Comparison of ENCODE assay signal across 8 cellular contexts in the genomic region with DNA sequence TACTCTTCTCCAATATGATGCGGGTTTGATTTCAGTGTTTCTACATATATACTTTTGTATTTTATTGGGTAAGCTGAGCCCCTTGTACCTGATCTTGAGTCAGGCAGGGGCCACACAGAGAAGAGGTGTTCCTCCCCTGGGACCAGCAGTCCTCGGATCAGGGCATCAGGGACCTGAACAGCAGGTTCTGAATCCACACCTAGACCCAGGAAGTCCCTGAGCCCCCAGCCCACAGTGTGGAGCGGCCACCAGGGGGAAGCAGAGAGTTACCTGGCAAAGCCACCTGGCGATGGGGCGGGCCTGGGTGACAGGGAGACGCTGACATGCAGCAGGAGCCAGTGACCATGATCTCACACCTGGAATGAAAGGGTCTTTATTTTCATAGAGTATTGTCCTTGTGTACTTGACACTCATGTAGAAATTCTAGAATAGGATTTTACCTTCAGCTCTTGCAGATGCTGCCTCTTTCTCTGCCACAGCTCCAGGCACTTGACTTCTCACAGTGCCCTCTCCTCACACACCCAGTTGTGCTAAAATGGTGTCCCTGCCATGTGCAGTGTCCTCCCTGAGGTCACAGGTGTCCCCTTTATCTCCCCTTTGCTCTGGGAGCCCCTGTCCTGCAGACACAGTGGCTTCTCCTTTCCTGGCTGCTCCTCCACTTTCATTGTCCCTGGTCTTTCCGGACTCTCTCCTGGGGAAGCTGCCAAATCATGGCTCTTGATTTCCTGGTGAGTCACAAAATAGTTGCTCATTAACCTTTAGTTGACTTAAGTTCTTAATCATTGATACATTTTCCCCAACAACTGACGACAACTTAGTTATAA. TPM values are rescaled to one million over a fixed set of nuclear protein-coding genes. Genes with fewer than 3 reads are reported as not detected.
DNase-seq lines count a peak whose midpoint lies in the region; ATAC-seq and TF ChIP-seq lines count a peak whose summit lies in the region.

No MANE protein-coding gene starts in this region.

- intact Hi-C loops in ovary (cut with DNase I) (loop anchor here in 1 of 4 donors (10.0 kb wide), 1 partner anchor 262 kb away; no protein-coding TSS in a partner anchor), uterus (cut with DNase I; ENCODE audit: low total_unique reads) (no loop called here)

- H3K36me3 ChIP-seq in GM06990 (ENCODE audit: control insufficient read depth, insufficient read depth, low read length) (no peaks in the 10 kb centered on the region), ovary (no peaks in the 10 kb centered on the region), uterus (no peaks in the 10 kb centered on the region)

- H3K27ac ChIP-seq in ovary: no peak overlapping the region
- no peak overlapping the region for H3K27ac ChIP-seq in uterus

- ATAC-seq in GM18517 (IDR thresholded peaks at IDR 0.05; ENCODE audit: unreplicated experiment) (no peak), GM21529 (IDR thresholded peaks at IDR 0.05; ENCODE audit: unreplicated experiment) (no peak)

- DNase-seq in GM06990 (ENCODE audit: extremely low read depth, insufficient read length) (peak; percentile 22), NCI-H2029 (lab: John Stamatoyannopoulos, UW) (peak; percentile 79), ovary (peak; percentile 29 to 65 (median 52)), uterus (no peak)
- DNase-seq in activated CD4-positive, alpha-beta T cell treated with anti-CD3 and anti-CD28 coated beads, Interleukin-2, amount 50 U/mL, for 4 hours: peak; percentile 60 to 65
- DNase-seq in effector CD8-positive, alpha-beta T cell (lab: John Stamatoyannopoulos, UW): peak; percentile 42

- H3K9me3 ChIP-seq in ovary: no peaks in the 10 kb centered on the region
- no peaks in the 10 kb centered on the region for H3K9me3 ChIP-seq in uterus

- TF ChIP-seq POLR2A in ovary (IDR thresholded peaks at IDR 0.05) (no peak), uterus (IDR thresholded peaks at IDR 0.05) (no peak)

- H3K27me3 ChIP-seq in GM06990 (replicated peaks; ENCODE audit: control insufficient read depth, insufficient read depth, low read length): no peaks in the 10 kb centered on the region
- H3K27me3 ChIP-seq in ovary: no peaks in the 10 kb centered on the region
- no peaks in the 10 kb centered on the region for H3K27me3 ChIP-seq in uterus

- no peak overlapping the region for H3K4me3 ChIP-seq in GM06990 (replicated peaks; ENCODE audit: low read depth, low read length)
- H3K4me3 ChIP-seq in ovary: no peak overlapping the region
- H3K4me3 ChIP-seq in uterus: no peak overlapping the region

- TF ChIP-seq CTCF in GM06990 (IDR thresholded peaks at IDR 0.05; ENCODE audit: insufficient read depth, low read length, poor library complexity, severe bottlenecking) (peak; percentile 14), ovary (IDR thresholded peaks at IDR 0.05) (peak in 1 of 3 donors; percentile 26), uterus (IDR thresholded peaks at IDR 0.05) (peak in 1 of 4 experiments; percentile 24)

- H3K4me1 ChIP-seq in ovary (ENCODE audit: insufficient read depth) (no peaks in the 10 kb centered on the region), uterus (no peaks in the 10 kb centered on the region)

- WGBS in ovary, 3 donors: 27 to 49% (median 30%) methylated on average over 8 of the region's 8 CpGs

- no peak for TF ChIP-seq EP300 in ovary (IDR thresholded peaks at IDR 0.05)

RNA-seq across cellular contexts. Expression of a gene that starts 48.5 kb away (rescaled TPM):
- total RNA-seq in ovary: not detected
- polyA plus RNA-seq in ovary: not detected
- total RNA-seq in uterus: not detected

Comparison
In these comparisons a context has a peak if more than half of its experiments do, and no peak if none do; other contexts are left out.
1. DNase-seq: peak in GM06990 (single experiment), NCI-H2029 (single experiment), activated CD4-positive, alpha-beta T cell treated with anti-CD3 and anti-CD28 coated beads, Interleukin-2, amount 50 U/mL, for 4 hours (2 of 2), effector CD8-positive, alpha-beta T cell (single experiment) and ovary (5 of 5); none in uterus (0 of 2).